11 cellular contexts compared by ENCODE assay signal in the genomic region with DNA sequence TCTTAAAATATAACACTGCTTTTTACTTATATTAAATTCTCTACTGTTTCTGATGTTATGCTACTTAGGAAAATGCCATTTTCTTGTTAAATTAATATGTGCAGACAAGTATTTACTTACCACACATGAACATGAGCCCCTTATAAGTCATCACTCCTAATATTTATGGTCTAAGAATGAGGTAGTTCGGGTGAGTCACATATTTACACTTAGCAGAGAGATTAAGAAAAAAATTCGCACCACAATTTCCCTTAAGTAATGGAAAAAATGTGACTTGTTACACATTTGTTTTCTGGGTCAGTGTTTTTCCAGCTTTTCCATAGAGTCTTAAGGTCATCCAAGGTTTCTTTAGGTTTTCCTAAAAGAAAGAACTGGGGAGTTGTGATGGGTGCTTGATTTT.
DNase-seq lines count a peak whose midpoint lies in the region; ATAC-seq and TF ChIP-seq lines count a peak whose summit lies in the region.
"Had no signal": no experiment of that assay in that cellular context is flagged by ENCODE, and none has a peak within 500 bp of the region (broad histone marks: within the 10 kb centered on the region; RNA-seq: fewer than 3 reads in every experiment).

No MANE protein-coding gene starts in this region.

- intact Hi-C loops in ascending aorta (cut with DNase I) (loop anchor here (5.0 kb wide), 3 partner anchors 151 to 369 kb away; no protein-coding TSS in a partner anchor), sigmoid colon (cut with DNase I) (loop anchor here (2.0 kb wide), 1 partner anchor 152 kb away; no protein-coding TSS in a partner anchor)

- 55 to 67% methylated on average over 2 of the region's 2 CpGs for WGBS in sigmoid colon, 2 donors

- peak; percentile 70 for DNase-seq in DMS53 treated with DMSO at 0.1 percent for 48 hours (lab: John Stamatoyannopoulos, UW; ENCODE audit: unreplicated experiment)
- no peak for DNase-seq in ascending aorta (ENCODE audit: low spot score in 2 of 2)
- DNase-seq in glomerular visceral epithelial cell (ENCODE audit: extremely low spot score), result peak; percentile 51
- no peak for DNase-seq in sigmoid colon
- no peak for DNase-seq in effector CD4-positive, alpha-beta T cell
- DNase-seq in retina, result no peak
- DNase-seq: hippocampal formation had no signal

- H3K4me3 ChIP-seq in ascending aorta, result no peak overlapping the region
- no peak overlapping the region for H3K4me3 ChIP-seq in sigmoid colon
- H3K4me3 ChIP-seq: SJCRH30 had no signal

- TF ChIP-seq EP300 in sigmoid colon (IDR thresholded peaks at IDR 0.05), result peak in 2 of 4 donors; percentile 12 to 76

- TF ChIP-seq CTCF in ascending aorta (IDR thresholded peaks at IDR 0.05) (no peak), sigmoid colon (IDR thresholded peaks at IDR 0.05) (no peak)

- ATAC-seq in HG03342 (IDR thresholded peaks at IDR 0.05; ENCODE audit: unreplicated experiment), result no peak
- no peak for ATAC-seq in GM21423 (IDR thresholded peaks at IDR 0.05; ENCODE audit: unreplicated experiment)

- no peak for TF ChIP-seq POLR2A in sigmoid colon (IDR thresholded peaks at IDR 0.05)

- H3K27me3 ChIP-seq in ascending aorta (no peaks in the 10 kb centered on the region), sigmoid colon (no peaks in the 10 kb centered on the region)
- H3K27me3 ChIP-seq: SJCRH30 had no signal

- H3K27ac ChIP-seq in ascending aorta, result peak overlapping the region; percentile 74 to 81
- peak overlapping the region; percentile 27 to 83 (median 74) for H3K27ac ChIP-seq in sigmoid colon
- H3K27ac ChIP-seq: C4-2B, SJCRH30 had no signal

- H3K9me3 ChIP-seq in ascending aorta (no peaks in the 10 kb centered on the region), sigmoid colon (no peaks in the 10 kb centered on the region)
- H3K9me3 ChIP-seq: SJCRH30 had no signal

- H3K4me1 ChIP-seq in ascending aorta, result peaks cover 22 to 53% of the 10 kb centered on the region in 2 donors
- H3K4me1 ChIP-seq in sigmoid colon, result peaks cover 0 to 83% (median 79%) of the 10 kb centered on the region in 4 donors

- H3K36me3 ChIP-seq in ascending aorta (no peaks in the 10 kb centered on the region), sigmoid colon (no peaks in the 10 kb centered on the region)
- H3K36me3 ChIP-seq: SJCRH30 had no signal

Comparison
In these comparisons a context has a peak if more than half of its experiments do, and no peak if none do; other contexts are left out.
1. DNase-seq: peak in DMS53 treated with DMSO at 0.1 percent for 48 hours (single experiment) and glomerular visceral epithelial cell (single experiment); none in ascending aorta (0 of 2), sigmoid colon (single experiment), effector CD4-positive, alpha-beta T cell (single experiment) and retina (single experiment).